9 cellular contexts compared by ENCODE assay signal in genomic region chr13:77429320-77430142, GRCh38.
DNase-seq lines count a peak whose midpoint lies in the region; ATAC-seq and TF ChIP-seq lines count a peak whose summit lies in the region.
"Had no signal": no experiment of that assay in that cellular context is flagged by ENCODE, and none has a peak within 500 bp of the region (broad histone marks: within the 10 kb centered on the region; RNA-seq: fewer than 3 reads in every experiment).

No MANE protein-coding gene starts in this region.

- H3K9me3 Mint-ChIP-seq in CD8-positive, alpha-beta T cell, result no peaks in the 10 kb centered on the region
- peaks cover 5% of the 10 kb centered on the region for H3K9me3 Mint-ChIP-seq in activated naive CD4-positive, alpha-beta T cell treated with anti-CD3 and anti-CD28 coated beads, Interleukin-2, amount 50 U/mL, for 24 hours

- no peak overlapping the region for H3K27ac Mint-ChIP-seq in CD8-positive, alpha-beta T cell
- peak overlapping the region; percentile 32 for H3K27ac Mint-ChIP-seq in activated naive CD4-positive, alpha-beta T cell treated with anti-CD3 and anti-CD28 coated beads, Interleukin-2, amount 50 U/mL, for 24 hours

- no peak overlapping the region for H3K4me3 Mint-ChIP-seq in CD8-positive, alpha-beta T cell
- H3K4me3 Mint-ChIP-seq in activated naive CD4-positive, alpha-beta T cell treated with anti-CD3 and anti-CD28 coated beads, Interleukin-2, amount 50 U/mL, for 24 hours, result no peak overlapping the region

- no peaks in the 10 kb centered on the region for H3K27me3 Mint-ChIP-seq in CD8-positive, alpha-beta T cell (ENCODE audit: low read depth)
- H3K27me3 Mint-ChIP-seq in activated naive CD4-positive, alpha-beta T cell treated with anti-CD3 and anti-CD28 coated beads, Interleukin-2, amount 50 U/mL, for 24 hours, result peaks cover 2% of the 10 kb centered on the region

- no peaks in the 10 kb centered on the region for H3K4me1 ChIP-seq in CD8-positive, alpha-beta T cell (ENCODE audit: insufficient read depth, low read length)
- no peaks in the 10 kb centered on the region for H3K4me1 ChIP-seq in left lung

- intact Hi-C loops in CD8-positive, alpha-beta T cell (cut with DNase I, micrococcal nuclease), result no loop called here
- intact Hi-C loops in posterior cingulate gyrus (cut with DNase I), result no loop called here
- intact Hi-C loops in dorsolateral prefrontal cortex (cut with DNase I), result no loop called here
- intact Hi-C loops in left lung (cut with DNase I), result no loop called here

- no peak for DNase-seq in CD8-positive, alpha-beta T cell
- DNase-seq in SK-N-DZ (ENCODE audit: low spot score), result no peak
- no peak for DNase-seq in posterior cingulate gyrus
- no peak for DNase-seq in dorsolateral prefrontal cortex
- no peak for DNase-seq in left lung

- H3K9me3 ChIP-seq in CD8-positive, alpha-beta T cell (ENCODE audit: low read length), result no peaks in the 10 kb centered on the region
- no peaks in the 10 kb centered on the region for H3K9me3 ChIP-seq in left lung

- POLR2A ChIA-PET in CD8-positive, alpha-beta T cell (lab: Charles Lee), result no interaction called here

- no peaks in the 10 kb centered on the region for H3K36me3 Mint-ChIP-seq in CD8-positive, alpha-beta T cell
- H3K36me3 Mint-ChIP-seq in activated naive CD4-positive, alpha-beta T cell treated with anti-CD3 and anti-CD28 coated beads, Interleukin-2, amount 50 U/mL, for 24 hours, result no peaks in the 10 kb centered on the region

- H3K4me1 Mint-ChIP-seq in CD8-positive, alpha-beta T cell (ENCODE audit: low read depth), result no peaks in the 10 kb centered on the region
- peaks cover 3% of the 10 kb centered on the region for H3K4me1 Mint-ChIP-seq in activated naive CD4-positive, alpha-beta T cell treated with anti-CD3 and anti-CD28 coated beads, Interleukin-2, amount 50 U/mL, for 24 hours

- ATAC-seq in CD8-positive, alpha-beta T cell, result peak; percentile 29
- ATAC-seq in GM19372 (IDR thresholded peaks at IDR 0.05; ENCODE audit: low read depth, unreplicated experiment), result peak; percentile 59
- peak; percentile 84 for ATAC-seq in HG03342 (IDR thresholded peaks at IDR 0.05; ENCODE audit: unreplicated experiment)
- ATAC-seq in left lung, result no peak
- ATAC-seq: HCT116 had no signal

- H3K27me3 ChIP-seq in CD8-positive, alpha-beta T cell (ENCODE audit: insufficient read depth, low read length), result no peaks in the 10 kb centered on the region
- H3K27me3 ChIP-seq in dorsolateral prefrontal cortex, result no peaks in the 10 kb centered on the region
- no peaks in the 10 kb centered on the region for H3K27me3 ChIP-seq in left lung

- no peak for TF ChIP-seq CTCF in CD8-positive, alpha-beta T cell (IDR thresholded peaks at IDR 0.05)
- no peak for TF ChIP-seq CTCF in dorsolateral prefrontal cortex (IDR thresholded peaks at IDR 0.05 in 54 of 56, conservative IDR thresholded peaks at IDR 0.05 in 2 of 56; ENCODE audit: low read depth in 1 of 56, partially characterized antibody in 56 of 56)
- TF ChIP-seq CTCF in left lung (IDR thresholded peaks at IDR 0.05), result no peak

- CTCF ChIA-PET in CD8-positive, alpha-beta T cell (lab: Charles Lee), result no interaction called here

- no peak overlapping the region for H3K27ac ChIP-seq in CD8-positive, alpha-beta T cell (ENCODE audit: low read depth, low read length)
- H3K27ac ChIP-seq in dorsolateral prefrontal cortex (no peak overlapping the region), left lung (no peak overlapping the region)

- no peak overlapping the region for H3K4me3 ChIP-seq in CD8-positive, alpha-beta T cell (ENCODE audit: low read depth, low read length)
- H3K4me3 ChIP-seq in dorsolateral prefrontal cortex (no peak overlapping the region), left lung (no peak overlapping the region)

- no peaks in the 10 kb centered on the region for H3K36me3 ChIP-seq in CD8-positive, alpha-beta T cell (ENCODE audit: insufficient read depth, low read length)
- no peaks in the 10 kb centered on the region for H3K36me3 ChIP-seq in left lung
